20 cellular contexts compared by ENCODE assay signal in genomic region chr20:568097-568864, GRCh38. TPM values are rescaled to one million over a fixed set of nuclear protein-coding genes. Genes with fewer than 3 reads are reported as not detected.
DNase-seq lines count a peak whose midpoint lies in the region; ATAC-seq and TF ChIP-seq lines count a peak whose summit lies in the region.
"Had no signal": no experiment of that assay in that cellular context is flagged by ENCODE, and none has a peak within 500 bp of the region (broad histone marks: within the 10 kb centered on the region; RNA-seq: fewer than 3 reads in every experiment).

No MANE protein-coding gene starts in this region.

- CTCF ChIA-PET in activated CD8-positive, alpha-beta T cell treated with anti-CD3 and anti-CD28 coated beads for 36 hours (lab: Charles Lee) = interaction anchor here (1.6 to 3.0 kb wide), 3 partner anchors 77 to 99 kb away, joined by 6 to 13 read pairs (median 7); no protein-coding TSS in a partner anchor
- CTCF ChIA-PET in activated CD8-positive, alpha-beta T cell treated with anti-CD3 and anti-CD28 coated beads, Interleukin-2, amount 10 ng/mL, durations not matched to agents 7 days and 5 days (lab: Charles Lee) = no interaction called here

- H3K36me3 Mint-ChIP-seq in activated CD8-positive, alpha-beta T cell treated with anti-CD3 and anti-CD28 coated beads for 36 hours (ENCODE audit: low read depth) = no peaks in the 10 kb centered on the region
- no peaks in the 10 kb centered on the region for H3K36me3 Mint-ChIP-seq in activated CD8-positive, alpha-beta T cell treated with anti-CD3 and anti-CD28 coated beads, Interleukin-2, amount 10 ng/mL, durations not matched to agents 7 days and 5 days (ENCODE audit: low read depth)
- H3K36me3 Mint-ChIP-seq in endothelial cell (ENCODE audit: low read depth, unreplicated experiment) = peaks cover 3% of the 10 kb centered on the region

- H3K9me3 ChIP-seq in iPS-15b (ENCODE audit: control insufficient read depth, insufficient read depth, low read length) (no peaks in the 10 kb centered on the region), subcutaneous abdominal adipose tissue (ENCODE audit: control insufficient read depth in 5 of 5, low read length in 5 of 5) (no peaks in the 10 kb centered on the region)
- H3K9me3 ChIP-seq: esophagus muscularis mucosa, MG63 had no signal

- H3K4me3 ChIP-seq in iPS-15b (ENCODE audit: low read depth, low read length) = peak overlapping the region; percentile 13
- peak overlapping the region in 1 of 5 donors; percentile 15 for H3K4me3 ChIP-seq in subcutaneous abdominal adipose tissue (ENCODE audit: low read depth in 1 of 5, low read length in 5 of 5)
- H3K4me3 ChIP-seq: esophagus muscularis mucosa, GM12878, MG63 had no signal

- H3K4me1 ChIP-seq in iPS-15b (ENCODE audit: control insufficient read depth, insufficient read depth, low read length) = peaks cover 11% of the 10 kb centered on the region
- peaks cover 7 to 50% (median 26%) of the 10 kb centered on the region in 5 donors for H3K4me1 ChIP-seq in subcutaneous abdominal adipose tissue (ENCODE audit: control insufficient read depth in 5 of 5, insufficient read depth in 5 of 5, low read length in 5 of 5)

- no peak overlapping the region for H3K27ac Mint-ChIP-seq in activated CD8-positive, alpha-beta T cell treated with anti-CD3 and anti-CD28 coated beads for 36 hours
- H3K27ac Mint-ChIP-seq in activated CD8-positive, alpha-beta T cell treated with anti-CD3 and anti-CD28 coated beads, Interleukin-2, amount 10 ng/mL, durations not matched to agents 7 days and 5 days = no peak overlapping the region
- peak overlapping the region; percentile 48 for H3K27ac Mint-ChIP-seq in endothelial cell (ENCODE audit: unreplicated experiment)
- H3K27ac Mint-ChIP-seq: activated CD4-positive, alpha-beta T cell treated with anti-CD3 and anti-CD28 coated beads, Interleukin-2, amount 10 ng/mL, durations not matched to agents 24 days and 14 days; H9 had no signal

- no peak for TF ChIP-seq CTCF in activated CD8-positive, alpha-beta T cell treated with anti-CD3 and anti-CD28 coated beads for 36 hours (IDR thresholded peaks at IDR 0.05)
- TF ChIP-seq CTCF in endothelial cell (IDR thresholded peaks at IDR 0.05; ENCODE audit: unreplicated experiment) = no peak

- H3K27ac ChIP-seq in subcutaneous abdominal adipose tissue (ENCODE audit: low read depth, low read length) = peak overlapping the region; percentile 37
- H3K27ac ChIP-seq: esophagus muscularis mucosa had no signal

- ATAC-seq in activated CD8-positive, alpha-beta T cell treated with anti-CD3 and anti-CD28 coated beads for 36 hours = peak; percentile 81
- ATAC-seq in activated CD8-positive, alpha-beta T cell treated with anti-CD3 and anti-CD28 coated beads, Interleukin-2, amount 10 ng/mL, durations not matched to agents 7 days and 5 days = no peak
- ATAC-seq in GM21529 (IDR thresholded peaks at IDR 0.05; ENCODE audit: unreplicated experiment) = no peak

- H3K27me3 ChIP-seq in iPS-15b (ENCODE audit: control insufficient read depth, insufficient read depth, low read length) = peaks cover 6% of the 10 kb centered on the region
- peaks cover 14 to 24% (median 17%) of the 10 kb centered on the region in 5 donors for H3K27me3 ChIP-seq in subcutaneous abdominal adipose tissue (ENCODE audit: control insufficient read depth in 5 of 5, insufficient read depth in 4 of 5, low read length in 5 of 5)
- H3K27me3 ChIP-seq: MG63 had no signal

- DNase-seq in activated CD8-positive, alpha-beta T cell treated with anti-CD3 and anti-CD28 coated beads for 36 hours = peak; percentile 44
- DNase-seq in activated CD8-positive, alpha-beta T cell treated with anti-CD3 and anti-CD28 coated beads, Interleukin-2, amount 10 ng/mL, durations not matched to agents 7 days and 5 days = no peak
- DNase-seq in endothelial cell (ENCODE audit: low spot score) (no peak), NOMO-1 treated with dmso at 0.1 percent for 144 hours (lab: John Stamatoyannopoulos, UW; ENCODE audit: unreplicated experiment) (no peak), T-helper 2 cell (no peak)
- DNase-seq: activated CD4-positive, alpha-beta T cell treated with anti-CD3 and anti-CD28 coated beads, Interleukin-2, amount 10 ng/mL, durations not matched to agents 24 days and 14 days; activated CD8-positive, alpha-beta memory T cell treated with anti-CD3 and anti-CD28 coated beads, Interleukin-2, amount 50 U/mL, for 48 hours; amygdala; C1 segment of cervical spinal cord; central memory CD4-positive, alpha-beta T cell; DMS53; H9; MG63; NCI-H187; stimulated activated CD4-positive, alpha-beta T cell treated with anti-CD3 and anti-CD28 coated beads, Interleukin-2, amount 100 ng/mL, for 48 hours had no signal

- H3K27me3 Mint-ChIP-seq in activated CD8-positive, alpha-beta T cell treated with anti-CD3 and anti-CD28 coated beads for 36 hours = peaks cover 21% of the 10 kb centered on the region
- peaks cover 20% of the 10 kb centered on the region for H3K27me3 Mint-ChIP-seq in activated CD8-positive, alpha-beta T cell treated with anti-CD3 and anti-CD28 coated beads, Interleukin-2, amount 10 ng/mL, durations not matched to agents 7 days and 5 days (ENCODE audit: low read depth)
- peaks cover 7% of the 10 kb centered on the region for H3K27me3 Mint-ChIP-seq in endothelial cell (ENCODE audit: unreplicated experiment)

- H3K36me3 ChIP-seq in iPS-15b (ENCODE audit: control insufficient read depth, insufficient read depth, low read length) = no peaks in the 10 kb centered on the region
- H3K36me3 ChIP-seq in subcutaneous abdominal adipose tissue (ENCODE audit: control insufficient read depth in 5 of 5, insufficient read depth in 5 of 5, low read length in 5 of 5) = no peaks in the 10 kb centered on the region
- H3K36me3 ChIP-seq: esophagus muscularis mucosa, MG63 had no signal

- peaks cover 8% of the 10 kb centered on the region for H3K4me1 Mint-ChIP-seq in activated CD8-positive, alpha-beta T cell treated with anti-CD3 and anti-CD28 coated beads for 36 hours (ENCODE audit: low read depth)
- peaks cover 2% of the 10 kb centered on the region for H3K4me1 Mint-ChIP-seq in activated CD8-positive, alpha-beta T cell treated with anti-CD3 and anti-CD28 coated beads, Interleukin-2, amount 10 ng/mL, durations not matched to agents 7 days and 5 days (ENCODE audit: low read depth)
- peaks cover 54% of the 10 kb centered on the region for H3K4me1 Mint-ChIP-seq in endothelial cell (ENCODE audit: unreplicated experiment)
- H3K4me1 Mint-ChIP-seq: activated CD4-positive, alpha-beta T cell treated with anti-CD3 and anti-CD28 coated beads, Interleukin-2, amount 10 ng/mL, durations not matched to agents 24 days and 14 days had no signal

- H3K9me3 Mint-ChIP-seq in activated CD8-positive, alpha-beta T cell treated with anti-CD3 and anti-CD28 coated beads for 36 hours = no peaks in the 10 kb centered on the region
- H3K9me3 Mint-ChIP-seq in activated CD8-positive, alpha-beta T cell treated with anti-CD3 and anti-CD28 coated beads, Interleukin-2, amount 10 ng/mL, durations not matched to agents 7 days and 5 days (ENCODE audit: insufficient read depth) = no peaks in the 10 kb centered on the region
- H3K9me3 Mint-ChIP-seq in endothelial cell (ENCODE audit: unreplicated experiment) = no peaks in the 10 kb centered on the region
- H3K9me3 Mint-ChIP-seq: activated CD4-positive, alpha-beta T cell treated with anti-CD3 and anti-CD28 coated beads, Interleukin-2, amount 10 ng/mL, durations not matched to agents 24 days and 14 days; H9 had no signal

- H3K4me3 Mint-ChIP-seq in activated CD8-positive, alpha-beta T cell treated with anti-CD3 and anti-CD28 coated beads for 36 hours = no peak overlapping the region
- no peak overlapping the region for H3K4me3 Mint-ChIP-seq in activated CD8-positive, alpha-beta T cell treated with anti-CD3 and anti-CD28 coated beads, Interleukin-2, amount 10 ng/mL, durations not matched to agents 7 days and 5 days
- H3K4me3 Mint-ChIP-seq in endothelial cell (ENCODE audit: unreplicated experiment) = no peak overlapping the region
- H3K4me3 Mint-ChIP-seq: activated CD4-positive, alpha-beta T cell treated with anti-CD3 and anti-CD28 coated beads, Interleukin-2, amount 10 ng/mL, durations not matched to agents 24 days and 14 days had no signal

- intact Hi-C loops in activated CD8-positive, alpha-beta T cell treated with anti-CD3 and anti-CD28 coated beads for 36 hours (cut with micrococcal nuclease) = loop anchor here (10.0 kb wide), 1 partner anchor 167 kb away; no protein-coding TSS in a partner anchor

- POLR2A ChIA-PET in activated CD8-positive, alpha-beta T cell treated with anti-CD3 and anti-CD28 coated beads for 36 hours (lab: Charles Lee) = interaction anchor here (0.5 kb wide), 1 partner anchor 642 kb away, joined by 3 read pairs; no protein-coding TSS in a partner anchor
- POLR2A ChIA-PET in activated CD8-positive, alpha-beta T cell treated with anti-CD3 and anti-CD28 coated beads, Interleukin-2, amount 10 ng/mL, durations not matched to agents 7 days and 5 days (lab: Charles Lee) = no interaction called here

- H3K9ac ChIP-seq in iPS-15b (ENCODE audit: low read depth, low read length) (no peak overlapping the region), subcutaneous abdominal adipose tissue (ENCODE audit: low read length in 5 of 5) (no peak overlapping the region)

RNA-seq across cellular contexts. Expression of gene CSNK2A1, which starts 24.7 kb away (rescaled TPM):
- 100 to 1,000 TPM; 169 to 174 TPM for total RNA-seq in activated CD8-positive, alpha-beta T cell treated with anti-CD3 and anti-CD28 coated beads for 36 hours
- total RNA-seq in activated CD8-positive, alpha-beta T cell treated with anti-CD3 and anti-CD28 coated beads, Interleukin-2, amount 10 ng/mL, durations not matched to agents 7 days and 5 days = 100 to 1,000 TPM; 116 to 121 TPM
- 128 TPM for total RNA-seq in endothelial cell (ENCODE audit: unreplicated experiment)

RNA-seq across cellular contexts. Expression of gene TCF15, which starts 41.8 kb away (rescaled TPM):
- total RNA-seq in activated CD8-positive, alpha-beta T cell treated with anti-CD3 and anti-CD28 coated beads for 36 hours = under 1 TPM in 1 of 2 experiments, not detected in 1; 0.23 TPM
- total RNA-seq in activated CD8-positive, alpha-beta T cell treated with anti-CD3 and anti-CD28 coated beads, Interleukin-2, amount 10 ng/mL, durations not matched to agents 7 days and 5 days = not detected
- total RNA-seq in endothelial cell (ENCODE audit: unreplicated experiment) = 6.6 TPM
- total RNA-seq: GM12878 had no signal
